16 cellular contexts compared by ENCODE assay signal in genomic region chr10:6305762-6306321, GRCh38.
DNase-seq lines count a peak whose midpoint lies in the region; ATAC-seq and TF ChIP-seq lines count a peak whose summit lies in the region.
"Had no signal": no experiment of that assay in that cellular context is flagged by ENCODE, and none has a peak within 500 bp of the region (broad histone marks: within the 10 kb centered on the region; RNA-seq: fewer than 3 reads in every experiment).

No MANE protein-coding gene starts in this region.

- no peak overlapping the region for H2AFZ ChIP-seq in OCI-LY1 (ENCODE audit: low read length)
- H2AFZ ChIP-seq: GM23248 had no signal

- peaks cover 8 to 14% of the 10 kb centered on the region in 2 donors for H3K36me3 Mint-ChIP-seq in stimulated activated naive B cell treated with anti-CD40 and anti-IgM and Interleukin-4, amounts not matched to agents 10 μg/mL and 1 μg/mL and 100 μg/mL, for 72 hours

- peak overlapping the region; percentile 19; the same call in 1 of the 2 replicates for H3K4me2 ChIP-seq in OCI-LY1 (ENCODE audit: low read length)

- peaks cover 24 to 38% of the 10 kb centered on the region in 2 donors for H3K4me1 Mint-ChIP-seq in stimulated activated naive B cell treated with anti-CD40 and anti-IgM and Interleukin-4, amounts not matched to agents 10 μg/mL and 1 μg/mL and 100 μg/mL, for 72 hours

- DNase-seq in GM10248 (ENCODE audit: extremely low spot score) = no peak
- DNase-seq in left lung = no peak
- DNase-seq in stimulated activated naive B cell treated with anti-CD40 and anti-IgM and Interleukin-4, amounts not matched to agents 10 μg/mL and 1 μg/mL and 100 μg/mL, for 72 hours = peak; percentile 23
- DNase-seq in NCI-H748 (lab: John Stamatoyannopoulos, UW; ENCODE audit: unreplicated experiment) = no peak
- DNase-seq in NCI-H524 treated with DMSO at 0.1 percent for 48 hours (lab: John Stamatoyannopoulos, UW) = no peak
- DNase-seq in sigmoid colon = no peak
- DNase-seq: GM23248, IMR-90, NCI-H1092, NCI-H1694 treated with DMSO at 0.1 percent for 48 hours, NCI-H345, NCI-H69, Peyer's patch, SHP77 had no signal

- peak overlapping the region; percentile 8 to 56 for H3K4me3 Mint-ChIP-seq in stimulated activated naive B cell treated with anti-CD40 and anti-IgM and Interleukin-4, amounts not matched to agents 10 μg/mL and 1 μg/mL and 100 μg/mL, for 72 hours

- H4K20me1 ChIP-seq in OCI-LY1 (ENCODE audit: insufficient read depth, low read length) = no peaks in the 10 kb centered on the region

- ATAC-seq in left lung = peak; percentile 16
- ATAC-seq in stimulated activated naive B cell treated with anti-CD40 and anti-IgM and Interleukin-4, amounts not matched to agents 10 μg/mL and 1 μg/mL and 100 μg/mL, for 72 hours (replicated peaks) = peak; percentile 64 to 67
- ATAC-seq: HCT116 had no signal

- H3K36me3 ChIP-seq in OCI-LY1 (ENCODE audit: insufficient read depth, low read length) = no peaks in the 10 kb centered on the region; the same call in 1 of the 2 replicates
- H3K36me3 ChIP-seq in left lung = no peaks in the 10 kb centered on the region
- no peaks in the 10 kb centered on the region for H3K36me3 ChIP-seq in sigmoid colon
- H3K36me3 ChIP-seq: Peyer's patch had no signal

- H3K27me3 ChIP-seq in OCI-LY1 (ENCODE audit: insufficient read depth, low read length) (no peaks in the 10 kb centered on the region), left lung (no peaks in the 10 kb centered on the region), sigmoid colon (no peaks in the 10 kb centered on the region)
- H3K27me3 ChIP-seq: Peyer's patch had no signal

- H3K9me2 ChIP-seq in OCI-LY1 (ENCODE audit: low read depth, low read length) = no peaks in the 10 kb centered on the region

- TF ChIP-seq EP300 in sigmoid colon (IDR thresholded peaks at IDR 0.05) = no peak

- H3K27ac ChIP-seq in OCI-LY1 (ENCODE audit: low read depth, low read length, poor library complexity, severe bottlenecking) = peak overlapping the region; percentile 81
- H3K27ac ChIP-seq in left lung = no peak overlapping the region
- no peak overlapping the region for H3K27ac ChIP-seq in sigmoid colon
- H3K27ac ChIP-seq: GM23248, Peyer's patch had no signal

- WGBS in sigmoid colon, 2 donors = 81 to 93% methylated on average over 3 of the region's 3 CpGs

- H3K4me1 ChIP-seq in OCI-LY1 (ENCODE audit: insufficient read depth, low read length, severe bottlenecking) = peaks cover 25% of the 10 kb centered on the region
- H3K4me1 ChIP-seq in left lung = peaks cover 0 to 15% of the 10 kb centered on the region in 2 donors
- no peaks in the 10 kb centered on the region for H3K4me1 ChIP-seq in sigmoid colon

- peak overlapping the region; percentile 65 for H3K27ac Mint-ChIP-seq in stimulated activated naive B cell treated with anti-CD40 and anti-IgM and Interleukin-4, amounts not matched to agents 10 μg/mL and 1 μg/mL and 100 μg/mL, for 72 hours

- H3K4me3 ChIP-seq in OCI-LY1 (ENCODE audit: low read depth, low read length, poor library complexity, severe bottlenecking) (no peak overlapping the region), left lung (no peak overlapping the region), sigmoid colon (no peak overlapping the region)
- H3K4me3 ChIP-seq: GM23248, Peyer's patch had no signal

- no peaks in the 10 kb centered on the region for H3F3A ChIP-seq in OCI-LY1 (ENCODE audit: insufficient read depth, low read length)

- CTCF ChIA-PET in GM10248 (lab: Yijun Ruan, JAX) = no interaction called here

- H3K9me3 ChIP-seq in OCI-LY1 (ENCODE audit: low read length) = peaks cover 5% of the 10 kb centered on the region; the same call in 1 of the 2 replicates
- peaks cover 0 to 4% of the 10 kb centered on the region in 2 donors for H3K9me3 ChIP-seq in left lung
- no peaks in the 10 kb centered on the region for H3K9me3 ChIP-seq in sigmoid colon
- H3K9me3 ChIP-seq: Peyer's patch had no signal

- H3K9ac ChIP-seq in OCI-LY1 (ENCODE audit: low read length) = no peak overlapping the region; the same call in 1 of the 2 replicates
- H3K9ac ChIP-seq: GM23248 had no signal

- peaks cover 4 to 6% of the 10 kb centered on the region in 2 donors for H3K9me3 Mint-ChIP-seq in stimulated activated naive B cell treated with anti-CD40 and anti-IgM and Interleukin-4, amounts not matched to agents 10 μg/mL and 1 μg/mL and 100 μg/mL, for 72 hours

- no peaks in the 10 kb centered on the region for H3K27me3 Mint-ChIP-seq in stimulated activated naive B cell treated with anti-CD40 and anti-IgM and Interleukin-4, amounts not matched to agents 10 μg/mL and 1 μg/mL and 100 μg/mL, for 72 hours

- TF ChIP-seq CTCF in GM10248 (IDR thresholded peaks at IDR 0.05; ENCODE audit: control extremely low read depth, extremely low read depth, low read depth, missing control alignments) = peak; percentile 1
- no peak for TF ChIP-seq CTCF in OCI-LY1 (IDR thresholded peaks at IDR 0.05; ENCODE audit: low read length)
- TF ChIP-seq CTCF in left lung (IDR thresholded peaks at IDR 0.05) = no peak
- no peak for TF ChIP-seq CTCF in sigmoid colon (IDR thresholded peaks at IDR 0.05)

- H3K79me2 ChIP-seq in OCI-LY1 (ENCODE audit: insufficient read depth, low read length) = no peaks in the 10 kb centered on the region

- POLR2A ChIA-PET in GM10248 (lab: Yijun Ruan, JAX) = no interaction called here

- TF ChIP-seq POLR2A in sigmoid colon (IDR thresholded peaks at IDR 0.05) = no peak

- intact Hi-C loops in left lung (cut with DNase I) = no loop called here
- intact Hi-C loops in sigmoid colon (cut with DNase I) = no loop called here
